ENCODE assay signal across 8 cellular contexts in the genomic region with DNA sequence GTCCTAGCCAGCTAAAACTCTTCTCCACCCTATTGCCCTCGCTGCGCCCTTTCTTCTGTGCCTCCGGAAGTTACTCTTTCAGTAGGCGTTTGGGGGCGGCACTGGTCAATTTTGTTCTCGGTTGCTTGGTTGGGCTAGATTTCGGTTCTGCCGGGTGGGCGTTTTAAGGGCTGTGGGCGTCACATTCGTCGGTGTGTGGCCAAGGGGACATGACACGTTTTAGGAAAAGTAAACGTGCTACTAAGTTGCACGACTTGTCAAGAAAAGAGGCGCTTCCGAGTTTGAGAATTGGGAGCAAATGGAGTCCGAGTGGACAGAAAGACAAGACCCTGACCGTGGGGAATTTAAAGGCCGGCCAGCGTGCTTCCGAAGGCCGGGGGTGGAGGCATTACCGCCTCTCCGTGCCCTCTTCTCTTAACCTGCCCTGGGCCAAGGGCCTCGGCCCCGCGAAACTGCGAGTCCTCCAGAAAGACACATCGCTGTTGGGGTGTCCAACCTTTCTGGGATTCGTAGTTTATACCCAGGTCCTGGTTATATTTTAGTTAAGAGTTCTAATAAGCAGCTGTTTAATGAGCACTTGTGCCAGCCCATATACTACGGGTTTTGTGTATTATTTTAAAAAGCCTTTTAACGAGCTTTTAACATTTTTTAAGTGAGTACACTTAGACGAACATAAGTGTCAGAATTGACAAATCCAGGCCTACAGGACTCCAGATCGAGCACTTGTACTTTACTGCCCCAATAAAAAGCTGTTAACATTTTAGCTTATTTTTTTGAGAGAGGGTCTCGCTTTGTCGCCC. TPM values are rescaled to one million over a fixed set of nuclear protein-coding genes. Genes with fewer than 3 reads are reported as not detected.
A peak's percentile ranks its signal among the peaks of the same experiment; 100 is the strongest.
DNase-seq lines count a peak whose midpoint lies in the region; ATAC-seq and TF ChIP-seq lines count a peak whose summit lies in the region.

No MANE protein-coding gene starts in this region.

- TF ChIP-seq POLR2A in thyroid gland (IDR thresholded peaks at IDR 0.05): peak in 1 of 2 donors; percentile 84

- in situ Hi-C loops in GM13977 (cut with MboI; ENCODE audit: low pct_unique_long_range_greater_than_20kb, low sequenced_read_pairs, unreplicated experiment): no loop called here

- ATAC-seq in HG02763 (IDR thresholded peaks at IDR 0.05; ENCODE audit: unreplicated experiment): peak; percentile 52
- ATAC-seq in natural killer cell treated with Interleukin-12 subunit alpha and Interleukin-12 subunit beta and Interleukin-15 and Interleukin-18, amount 100 ng/mL, for 72 hours: peak; percentile 80 to 86

- peaks cover 12 to 15% of the 10 kb centered on the region in 2 donors for H3K36me3 ChIP-seq in thyroid gland

- H3K36me3 Mint-ChIP-seq in natural killer cell treated with Interleukin-12 subunit alpha and Interleukin-12 subunit beta and Interleukin-15 and Interleukin-18, amount 100 ng/mL, for 72 hours: peaks cover 8% of the 10 kb centered on the region

- DNase-seq in AG08395 (ENCODE audit: low spot score): peak; percentile 90
- peak; percentile 93 for DNase-seq in GM13977 (ENCODE audit: low spot score)
- peak; percentile 94 to 97 for DNase-seq in NCI-H2081 (lab: John Stamatoyannopoulos, UW)
- DNase-seq in activated CD8-positive, alpha-beta memory T cell treated with anti-CD3 and anti-CD28 coated beads, Interleukin-2, amount 50 U/mL, for 1 hour (ENCODE audit: extremely low read depth): peak; percentile 73
- DNase-seq in fibroblast of mammary gland (ENCODE audit: low read depth): no peak
- DNase-seq in natural killer cell treated with Interleukin-12 subunit alpha and Interleukin-12 subunit beta and Interleukin-15 and Interleukin-18, amount 100 ng/mL, for 72 hours (ENCODE audit: low spot score): peak; percentile 90
- DNase-seq in thyroid gland: peak; percentile 89 to 91

- H3K27ac Mint-ChIP-seq in natural killer cell treated with Interleukin-12 subunit alpha and Interleukin-12 subunit beta and Interleukin-15 and Interleukin-18, amount 100 ng/mL, for 72 hours: peak overlapping the region; percentile 88 to 97

- WGBS in thyroid gland, 2 donors: 7 to 8% methylated on average over 35 to 37 of the region's 37 CpGs

- H3K27me3 ChIP-seq in thyroid gland: no peaks in the 10 kb centered on the region

- intact Hi-C loops in thyroid gland (cut with DNase I): no loop called here

- no peaks in the 10 kb centered on the region for H3K9me3 Mint-ChIP-seq in natural killer cell treated with Interleukin-12 subunit alpha and Interleukin-12 subunit beta and Interleukin-15 and Interleukin-18, amount 100 ng/mL, for 72 hours

- peaks cover 24 to 25% of the 10 kb centered on the region in 2 donors for H3K4me1 ChIP-seq in thyroid gland

- H3K27ac ChIP-seq in thyroid gland: peak overlapping the region; percentile 97 to 99 (median 99)

- H3K4me3 Mint-ChIP-seq in natural killer cell treated with Interleukin-12 subunit alpha and Interleukin-12 subunit beta and Interleukin-15 and Interleukin-18, amount 100 ng/mL, for 72 hours: peak overlapping the region; percentile 95

- H3K4me3 ChIP-seq in fibroblast of mammary gland (ENCODE audit: control insufficient read depth, low read depth, low read length): peak overlapping the region; percentile 84
- H3K4me3 ChIP-seq in thyroid gland (replicated peaks in 1 of 3): peak overlapping the region; percentile 58 to 93 (median 63)

- peaks cover 50 to 55% of the 10 kb centered on the region in 2 donors for H3K4me1 Mint-ChIP-seq in natural killer cell treated with Interleukin-12 subunit alpha and Interleukin-12 subunit beta and Interleukin-15 and Interleukin-18, amount 100 ng/mL, for 72 hours (ENCODE audit: low read depth in 2 of 2)

- TF ChIP-seq CTCF in GM13977 (IDR thresholded peaks at IDR 0.05; ENCODE audit: extremely low read depth, insufficient read depth, missing control alignments) (no peak), fibroblast of mammary gland (conservative IDR thresholded peaks at IDR 0.05; ENCODE audit: control insufficient read depth, insufficient read depth, low read depth, low read length) (no peak), thyroid gland (IDR thresholded peaks at IDR 0.05) (no peak)

- no peaks in the 10 kb centered on the region for H3K9me3 ChIP-seq in thyroid gland

- no peaks in the 10 kb centered on the region for H3K27me3 Mint-ChIP-seq in natural killer cell treated with Interleukin-12 subunit alpha and Interleukin-12 subunit beta and Interleukin-15 and Interleukin-18, amount 100 ng/mL, for 72 hours

RNA-seq across cellular contexts. Expression of a gene that starts 0.7 kb away (rescaled TPM):
- total RNA-seq in natural killer cell treated with Interleukin-12 subunit alpha and Interleukin-12 subunit beta and Interleukin-15 and Interleukin-18, amount 100 ng/mL, for 72 hours: 100 to 1,000 TPM; 284 to 337 TPM
- 100 to 1,000 TPM; 179 to 301 (median 245) TPM for total RNA-seq in thyroid gland

RNA-seq across cellular contexts. Expression of a gene that starts 2.6 kb away (rescaled TPM):
- total RNA-seq in natural killer cell treated with Interleukin-12 subunit alpha and Interleukin-12 subunit beta and Interleukin-15 and Interleukin-18, amount 100 ng/mL, for 72 hours: 1 to 10 TPM in 1 of 2 donors, under 1 TPM in 1; 0.76 to 1.3 TPM
- 1 to 10 TPM; 2.3 to 5.1 (median 4.5) TPM for total RNA-seq in thyroid gland

RNA-seq across cellular contexts. Expression of a gene that starts 7.5 kb away (rescaled TPM):
- total RNA-seq in natural killer cell treated with Interleukin-12 subunit alpha and Interleukin-12 subunit beta and Interleukin-15 and Interleukin-18, amount 100 ng/mL, for 72 hours: 10 to 100 TPM; 26.9 to 34.0 TPM
- 10 to 100 TPM; 23.6 to 32.3 (median 28.7) TPM for total RNA-seq in thyroid gland

RNA-seq across cellular contexts. Expression of a gene that starts 11.7 kb away (rescaled TPM):
- total RNA-seq in natural killer cell treated with Interleukin-12 subunit alpha and Interleukin-12 subunit beta and Interleukin-15 and Interleukin-18, amount 100 ng/mL, for 72 hours: 10 to 100 TPM; 34.5 to 40.9 TPM
- total RNA-seq in thyroid gland: 10 to 100 TPM; 15.7 to 23.2 (median 22.1) TPM

RNA-seq across cellular contexts. Expression of a gene that starts 12.8 kb away (rescaled TPM):
- 100 to 1,000 TPM; 205 to 247 TPM for total RNA-seq in natural killer cell treated with Interleukin-12 subunit alpha and Interleukin-12 subunit beta and Interleukin-15 and Interleukin-18, amount 100 ng/mL, for 72 hours
- 100 to 1,000 TPM; 181 to 264 (median 206) TPM for total RNA-seq in thyroid gland
